In the genomic region with DNA sequence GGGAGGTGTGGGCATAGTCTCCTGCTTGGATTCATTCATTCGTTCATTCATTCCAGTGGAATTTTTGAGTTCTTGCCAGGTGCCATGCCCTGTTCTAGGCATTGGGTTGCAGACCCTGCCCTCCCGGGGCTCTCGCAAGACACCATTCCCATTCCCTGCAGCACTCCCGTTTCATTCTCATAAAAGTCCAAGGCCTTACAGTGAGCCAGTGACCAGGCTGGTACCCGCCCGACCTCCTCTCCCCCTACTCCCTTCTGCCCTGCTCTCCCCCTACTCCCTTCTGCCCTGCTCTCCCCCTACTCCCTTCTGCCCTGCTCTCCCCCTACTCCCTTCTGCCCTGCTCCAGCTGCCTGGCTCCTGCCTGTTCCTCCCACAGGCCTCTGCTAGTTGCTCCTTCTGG, we compare ENCODE assay signal across 14 cellular contexts. TPM values are rescaled to one million over a fixed set of nuclear protein-coding genes. Genes with fewer than 3 reads are reported as not detected.
DNase-seq lines count a peak whose midpoint lies in the region; ATAC-seq and TF ChIP-seq lines count a peak whose summit lies in the region.
"Had no signal": no experiment of that assay in that cellular context is flagged by ENCODE, and none has a peak within 500 bp of the region (broad histone marks: within the 10 kb centered on the region; RNA-seq: fewer than 3 reads in every experiment).

No MANE protein-coding gene starts in this region.

- no peak overlapping the region for H2AFZ ChIP-seq in H9 (ENCODE audit: low read length)

- H3K56ac ChIP-seq in H9 (ENCODE audit: insufficient read length, low read depth, low read length), result no peak overlapping the region

- H2AK5ac ChIP-seq in H9 (ENCODE audit: insufficient read length, low read length), result no peak overlapping the region

- no peak overlapping the region for H2BK20ac ChIP-seq in H9 (ENCODE audit: low read depth, low read length, poor library complexity, severe bottlenecking)

- no peaks in the 10 kb centered on the region for H4K20me1 ChIP-seq in H9 (ENCODE audit: control insufficient read depth, insufficient read depth, insufficient read length)

- no peak overlapping the region for H3K9ac ChIP-seq in H9 (ENCODE audit: extremely low read depth, insufficient read length, low read length)
- no peak overlapping the region for H3K9ac ChIP-seq in muscle layer of colon (ENCODE audit: low read length)
- peak overlapping the region in 3 of 5 donors; percentile 6 to 57 (median 50) for H3K9ac ChIP-seq in subcutaneous abdominal adipose tissue (ENCODE audit: low read length in 5 of 5)

- POLR2A ChIA-PET in CD4-positive, alpha-beta memory T cell (lab: Charles Lee; ENCODE audit: partially characterized antibody), result interaction anchor here (0.7 kb wide), 1 partner anchor 52 kb away, joined by 3 read pairs; no protein-coding TSS in a partner anchor

- H2BK5ac ChIP-seq in H9 (ENCODE audit: insufficient read length, low read length), result no peak overlapping the region

- peak overlapping the region in 1 of 3 experiments; percentile 37; a peak in 1 of 7 replicates for H3K27ac Mint-ChIP-seq in H9
- H3K27ac Mint-ChIP-seq in CD4-positive, alpha-beta memory T cell, result no peak overlapping the region
- H3K27ac Mint-ChIP-seq: activated naive CD4-positive, alpha-beta T cell treated with anti-CD3 and anti-CD28 coated beads, Interleukin-2, amount 50 U/mL, for 24 hours had no signal

- no peaks in the 10 kb centered on the region for H3K36me3 ChIP-seq in breast epithelium
- H3K36me3 ChIP-seq in muscle layer of colon (ENCODE audit: insufficient read depth, low read length), result no peaks in the 10 kb centered on the region
- no peaks in the 10 kb centered on the region for H3K36me3 ChIP-seq in subcutaneous abdominal adipose tissue (ENCODE audit: control insufficient read depth in 5 of 5, insufficient read depth in 5 of 5, low read length in 5 of 5)
- no peaks in the 10 kb centered on the region for H3K36me3 ChIP-seq in CD4-positive, alpha-beta memory T cell (ENCODE audit: insufficient read depth, low read length)
- H3K36me3 ChIP-seq: pancreas had no signal

- no peak overlapping the region for H3K23ac ChIP-seq in H9 (ENCODE audit: insufficient read length, low read depth, low read length)

- peaks cover 59 to 63% of the 10 kb centered on the region in 2 experiments for H3K4me1 Mint-ChIP-seq in H9
- H3K4me1 Mint-ChIP-seq in CD4-positive, alpha-beta memory T cell, result peaks cover 0 to 1% (median 0%) of the 10 kb centered on the region in 4 donors
- H3K4me1 Mint-ChIP-seq: activated naive CD4-positive, alpha-beta T cell treated with anti-CD3 and anti-CD28 coated beads, Interleukin-2, amount 50 U/mL, for 24 hours had no signal

- no peak for TF ChIP-seq POLR2A in breast epithelium (IDR thresholded peaks at IDR 0.05)

- TF ChIP-seq CTCF in H9 (conservative IDR thresholded peaks at IDR 0.05), result no peak
- no peak for TF ChIP-seq CTCF in breast epithelium (IDR thresholded peaks at IDR 0.05)

- H4K8ac ChIP-seq in H9 (replicated peaks; ENCODE audit: insufficient read length, low read depth, low read length), result no peak overlapping the region

- H3K4me3 ChIP-seq in breast epithelium (no peak overlapping the region), muscle layer of colon (ENCODE audit: low read depth in 1 of 2, low read length in 2 of 2) (no peak overlapping the region), subcutaneous abdominal adipose tissue (ENCODE audit: low read depth in 1 of 5, low read length in 5 of 5) (peak overlapping the region in 1 of 5 donors; percentile 19)
- H3K4me3 ChIP-seq in CD4-positive, alpha-beta memory T cell (ENCODE audit: low read length in 2 of 2), result no peak overlapping the region
- H3K4me3 ChIP-seq: pancreas, SK-N-MC had no signal

- no peaks in the 10 kb centered on the region for H3K23me2 ChIP-seq in H9 (ENCODE audit: insufficient read length, low read depth, low read length, poor library complexity, severe bottlenecking)

- H3K4ac ChIP-seq in H9 (ENCODE audit: low read depth, low read length), result no peak overlapping the region

- no peak overlapping the region for H3T11ph ChIP-seq in H9 (ENCODE audit: low read length)

- H3K4me3 Mint-ChIP-seq in H9, result no peak overlapping the region
- no peak overlapping the region for H3K4me3 Mint-ChIP-seq in CD4-positive, alpha-beta memory T cell
- H3K4me3 Mint-ChIP-seq: activated naive CD4-positive, alpha-beta T cell treated with anti-CD3 and anti-CD28 coated beads, Interleukin-2, amount 50 U/mL, for 24 hours had no signal

- CTCF ChIA-PET in CD4-positive, alpha-beta memory T cell (lab: Charles Lee; ENCODE audit: partially characterized antibody), result no interaction called here

- peaks cover 5% of the 10 kb centered on the region for H3K27me3 Mint-ChIP-seq in H9 (ENCODE audit: low read depth)
- H3K27me3 Mint-ChIP-seq in CD4-positive, alpha-beta memory T cell, result peaks cover 0 to 5% of the 10 kb centered on the region in 2 donors

- no peak overlapping the region; the same call in 1 of the 2 replicates for H2BK15ac ChIP-seq in H9 (ENCODE audit: low read depth, low read length)

- no peaks in the 10 kb centered on the region for H3K79me2 ChIP-seq in H9 (ENCODE audit: insufficient read depth, low read length)

- no peak overlapping the region for H2BK12ac ChIP-seq in H9 (ENCODE audit: insufficient read length, low read depth, low read length)

- H3K4me1 ChIP-seq in H9 (ENCODE audit: insufficient read depth, low read length), result peaks cover 34% of the 10 kb centered on the region; the same call in 1 of the 2 replicates
- peaks cover 5 to 29% of the 10 kb centered on the region in 2 donors for H3K4me1 ChIP-seq in breast epithelium
- H3K4me1 ChIP-seq in muscle layer of colon (ENCODE audit: insufficient read depth, low read length), result peaks cover 59% of the 10 kb centered on the region
- H3K4me1 ChIP-seq in subcutaneous abdominal adipose tissue (ENCODE audit: control insufficient read depth in 5 of 5, insufficient read depth in 5 of 5, low read length in 5 of 5), result peaks cover 20 to 93% (median 79%) of the 10 kb centered on the region in 5 donors
- H3K4me1 ChIP-seq in CD4-positive, alpha-beta memory T cell (ENCODE audit: insufficient read depth, low read length), result no peaks in the 10 kb centered on the region
- H3K4me1 ChIP-seq: pancreas had no signal

- no peaks in the 10 kb centered on the region for H3K36me3 Mint-ChIP-seq in H9 (ENCODE audit: insufficient read depth in 1 of 3, low read depth in 3 of 3)
- no peaks in the 10 kb centered on the region for H3K36me3 Mint-ChIP-seq in CD4-positive, alpha-beta memory T cell
- H3K36me3 Mint-ChIP-seq: activated naive CD4-positive, alpha-beta T cell treated with anti-CD3 and anti-CD28 coated beads, Interleukin-2, amount 50 U/mL, for 24 hours had no signal

- no peak overlapping the region for H4K5ac ChIP-seq in H9 (ENCODE audit: insufficient read length, low read depth, low read length)

- no peak overlapping the region for H2BK120ac ChIP-seq in H9 (ENCODE audit: low read depth, low read length, poor library complexity, severe bottlenecking)

- no peak overlapping the region for H4K91ac ChIP-seq in H9 (ENCODE audit: insufficient read length, low read depth, low read length)

- 0 out of 2 replicates have a peak overlapping the region, but pooled peaks have one; percentile 42 for H3K14ac ChIP-seq in H9 (ENCODE audit: insufficient read depth, low read length)

- H3K79me1 ChIP-seq in H9 (ENCODE audit: insufficient read depth, low read depth, low read length, poor library complexity, severe bottlenecking), result no peaks in the 10 kb centered on the region

- H3K18ac ChIP-seq in H9 (ENCODE audit: insufficient read length, low read depth, low read length), result no peak overlapping the region

- H3K4me2 ChIP-seq in H9 (ENCODE audit: insufficient read depth, insufficient read length, low read length), result no peak overlapping the region

- ATAC-seq in HG02981 (IDR thresholded peaks at IDR 0.05; ENCODE audit: unreplicated experiment) (no peak), HG02678 (IDR thresholded peaks at IDR 0.05; ENCODE audit: unreplicated experiment) (no peak)
- ATAC-seq: pancreas had no signal

- H3K9me3 ChIP-seq in H9 (ENCODE audit: control insufficient read depth, low read depth, low read length) (no peaks in the 10 kb centered on the region), breast epithelium (no peaks in the 10 kb centered on the region), muscle layer of colon (ENCODE audit: low read length) (no peaks in the 10 kb centered on the region), subcutaneous abdominal adipose tissue (ENCODE audit: control insufficient read depth in 5 of 5, low read length in 5 of 5) (no peaks in the 10 kb centered on the region)
- no peaks in the 10 kb centered on the region for H3K9me3 ChIP-seq in CD4-positive, alpha-beta memory T cell (ENCODE audit: control insufficient read depth in 1 of 2, low read length in 2 of 2)
- H3K9me3 ChIP-seq: pancreas had no signal

- H3K27me3 ChIP-seq in H9 (ENCODE audit: insufficient read depth, low read length) (no peaks in the 10 kb centered on the region), breast epithelium (no peaks in the 10 kb centered on the region), muscle layer of colon (ENCODE audit: control insufficient read depth in 1 of 2, insufficient read depth in 2 of 2, low read length in 2 of 2) (no peaks in the 10 kb centered on the region), subcutaneous abdominal adipose tissue (ENCODE audit: control insufficient read depth in 5 of 5, insufficient read depth in 4 of 5, low read length in 5 of 5) (no peaks in the 10 kb centered on the region)
- H3K27me3 ChIP-seq in CD4-positive, alpha-beta memory T cell (ENCODE audit: insufficient read depth, low read length), result no peaks in the 10 kb centered on the region
- H3K27me3 ChIP-seq: pancreas had no signal

- H3K9me3 Mint-ChIP-seq in H9, result no peaks in the 10 kb centered on the region
- H3K9me3 Mint-ChIP-seq in CD4-positive, alpha-beta memory T cell, result no peaks in the 10 kb centered on the region
- H3K9me3 Mint-ChIP-seq: activated naive CD4-positive, alpha-beta T cell treated with anti-CD3 and anti-CD28 coated beads, Interleukin-2, amount 50 U/mL, for 24 hours had no signal

- H3K27ac ChIP-seq in H9 (ENCODE audit: insufficient read length, low read depth, low read length), result no peak overlapping the region
- peak overlapping the region; percentile 77 to 87 for H3K27ac ChIP-seq in breast epithelium
- peak overlapping the region; percentile 59 for H3K27ac ChIP-seq in muscle layer of colon (ENCODE audit: low read depth, low read length)
- peak overlapping the region; percentile 98 for H3K27ac ChIP-seq in subcutaneous abdominal adipose tissue (ENCODE audit: low read depth, low read length)
- H3K27ac ChIP-seq in CD4-positive, alpha-beta memory T cell (ENCODE audit: low read depth, low read length), result no peak overlapping the region
- H3K27ac ChIP-seq: C4-2B, pancreas had no signal

- DNase-seq in H9 (peak; percentile 24), breast epithelium (ENCODE audit: low spot score in 2 of 2) (no peak), midbrain (lab: John Stamatoyannopoulos, UW) (no peak)
- DNase-seq in CD4-positive, alpha-beta memory T cell, result no peak
- DNase-seq: NCI-H2029 treated with DMSO at 0.1 percent for 48 hours; pancreas; stimulated activated CD4-positive, alpha-beta T cell treated with anti-CD3 and anti-CD28 coated beads, Interleukin-1b, Interleukin-23, amount 100 ng/mL, for 48 hours had no signal

- intact Hi-C loops in breast epithelium (cut with DNase I; ENCODE audit: low total_unique reads), result no loop called here
- intact Hi-C loops in CD4-positive, alpha-beta memory T cell (cut with micrococcal nuclease), result no loop called here

- no CpG with 5 or more reads among the region's 6 CpGs for WGBS in H9 (ENCODE audit: extremely low coverage, insufficient read length, low lambda C conversion rate)

RNA-seq across cellular contexts. Expression of gene AMOTL2, which starts 41.9 kb away (rescaled TPM):
- total RNA-seq in H9 (2021), result 30.9 and 35.3 TPM in 2 replicates
- 100 to 1,000 TPM in 1 of 3 donors, 10 to 100 TPM in 2; 78.3 to 281 (median 83.2) TPM for total RNA-seq in breast epithelium
- total RNA-seq in CD4-positive, alpha-beta memory T cell, result under 1 TPM in 1 of 2 experiments, not detected in 1; 0.23 TPM
- under 1 TPM in 1 of 2 donors, not detected in 1; 0.48 TPM for polyA plus RNA-seq in CD4-positive, alpha-beta memory T cell

Comparison
In these comparisons a context has a peak if more than half of its experiments do, and no peak if none do; other contexts are left out.
1. H3K27ac ChIP-seq: peak in breast epithelium (2 of 2), muscle layer of colon (single experiment) and subcutaneous abdominal adipose tissue (single experiment); none in H9 (single experiment) and CD4-positive, alpha-beta memory T cell (single experiment).
2. H3K9ac ChIP-seq: peak in subcutaneous abdominal adipose tissue (3 of 5); none in H9 (single experiment) and muscle layer of colon (single experiment).
3. RNA of gene AMOTL2, which starts 41.9 kb away (total RNA-seq): 78.3 to 281 TPM in breast epithelium and 30.9 to 35.3 TPM in H9; 0.23 TPM in CD4-positive, alpha-beta memory T cell; every median in the first group is over 10 times any median in the second.